ENCODE assay signal across 21 cellular contexts in genomic region chr1:115565789-115566188, GRCh38.
"Had no signal": no experiment of that assay in that cellular context is flagged by ENCODE, and none has a peak within 500 bp of the region (broad histone marks: within the 10 kb centered on the region; RNA-seq: fewer than 3 reads in every experiment).

No MANE protein-coding gene starts in this region.

- H3K27me3 ChIP-seq: SJSA1 had no signal

- H3K4me1 ChIP-seq: SJSA1 had no signal

- DNase-seq: Karpas-422, KG1, MM.1S, NCI-H1092 treated with DMSO at 0.1 percent for 48 hours, NCI-H1436 treated with DMSO at 0.1 percent for 48 hours, NCI-H1694, NCI-H187 treated with DMSO at 0.1 percent for 48 hours, NCI-H2029 treated with DMSO at 0.1 percent for 48 hours, NCI-H2171, NCI-H226, NCI-H446, NCI-H510A, NCI-H524 treated with DMSO at 0.1 percent for 48 hours, NCI-H69, NCI-H774, Right ventricle myocardium superior, RPMI8226, SIG-M5, T-helper 1 cell had no signal

- H3K27ac ChIP-seq: SJSA1, SK-N-MC had no signal

- H3K36me3 ChIP-seq: SJSA1 had no signal

- H3K4me3 ChIP-seq: SJSA1, SK-N-MC had no signal
